Comparison of ENCODE assay signal across 24 cellular contexts in genomic region chr7:108267615-108268014, GRCh38.
"Had no signal": no experiment of that assay in that cellular context is flagged by ENCODE, and none has a peak within 500 bp of the region (broad histone marks: within the 10 kb centered on the region; RNA-seq: fewer than 3 reads in every experiment).

No MANE protein-coding gene starts in this region.

- H3K27ac ChIP-seq: colonic mucosa, epithelial cell of prostate, esophagus squamous epithelium, gastroesophageal sphincter, heart left ventricle, left lung, lower lobe of right lung had no signal

- H3K9me3 ChIP-seq: colonic mucosa, esophagus squamous epithelium, gastroesophageal sphincter, heart left ventricle, left lung, lower lobe of right lung, mucosa of descending colon had no signal

- ATAC-seq: effector memory CD8-positive, alpha-beta T cell; esophagus mucosa; gastroesophageal sphincter; heart left ventricle; left cardiac atrium; left lung; left ventricle myocardium superior; lower lobe of right lung; mucosa of descending colon; naive thymus-derived CD8-positive, alpha-beta T cell had no signal

- H3K27me3 ChIP-seq: colonic mucosa, gastroesophageal sphincter, heart left ventricle, left lung had no signal

- H3K4me1 ChIP-seq: colonic mucosa, esophagus squamous epithelium, gastroesophageal sphincter, heart left ventricle, left lung, lower lobe of right lung had no signal

- FAIRE-seq: endometrium, frontal cortex, islet of Langerhans, keratinocyte had no signal

- DNase-seq: colonic mucosa; cortex of kidney; effector CD8-positive, alpha-beta T cell; effector memory CD8-positive, alpha-beta T cell; endodermal cell; erythroblast; esophagus squamous epithelium; heart left ventricle; hippocampal formation; left cardiac atrium; left lung; left ventricle myocardium superior; lower lobe of right lung; mesenchymal stem cell; mucosa of descending colon; naive B cell; naive thymus-derived CD8-positive, alpha-beta T cell had no signal

- H3K36me3 ChIP-seq: colonic mucosa, esophagus squamous epithelium, gastroesophageal sphincter, heart left ventricle, left lung, lower lobe of right lung had no signal

- H3K4me3 ChIP-seq: colonic mucosa, esophagus squamous epithelium, gastroesophageal sphincter, heart left ventricle, left lung, lower lobe of right lung, mucosa of descending colon had no signal
